ENCODE assay signal across 11 cellular contexts in the genomic region with DNA sequence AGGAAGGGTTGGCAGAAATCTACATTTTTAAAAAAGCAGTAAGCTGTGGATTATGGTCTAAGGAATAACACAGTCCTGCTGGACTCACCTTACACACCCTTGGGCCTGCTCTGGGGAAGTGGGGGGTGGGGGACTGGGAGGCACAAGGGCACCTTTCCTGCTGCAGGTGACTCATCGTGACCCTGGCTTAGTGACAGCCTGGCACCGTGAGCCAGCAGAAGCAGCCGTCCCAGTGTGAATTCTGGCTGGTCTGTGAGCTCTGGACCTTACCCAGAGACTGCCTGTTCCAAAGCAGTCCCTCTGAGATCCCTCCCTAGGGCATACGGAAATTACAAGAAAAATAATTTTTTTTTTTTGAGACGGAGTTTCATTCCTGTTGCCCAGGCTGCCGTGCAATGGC. TPM values are rescaled to one million over a fixed set of nuclear protein-coding genes. Genes with fewer than 3 reads are reported as not detected.
DNase-seq lines count a peak whose midpoint lies in the region; ATAC-seq and TF ChIP-seq lines count a peak whose summit lies in the region.
"Had no signal": no experiment of that assay in that cellular context is flagged by ENCODE, and none has a peak within 500 bp of the region (broad histone marks: within the 10 kb centered on the region; RNA-seq: fewer than 3 reads in every experiment).

No MANE protein-coding gene starts in this region.

- CTCF ChIA-PET in PC-9 (lab: Charles Lee) = no interaction called here
- CTCF ChIA-PET in naive thymus-derived CD4-positive, alpha-beta T cell (lab: Charles Lee) = interaction anchor here (1.3 kb wide), 1 partner anchor 95 kb away, joined by 3 read pairs; no protein-coding TSS in a partner anchor
- CTCF ChIA-PET in activated naive CD4-positive, alpha-beta T cell treated with anti-CD3 and anti-CD28 coated beads for 36 hours (lab: Charles Lee) = interaction anchor here (0.8 kb wide), 1 partner anchor 95 kb away, joined by 4 read pairs; no protein-coding TSS in a partner anchor

- H3K4me3 ChIP-seq in PC-9 (no peak overlapping the region), neuronal stem cell (ENCODE audit: low read length in 2 of 2) (no peak overlapping the region)
- H3K4me3 ChIP-seq in naive thymus-derived CD4-positive, alpha-beta T cell (ENCODE audit: low read length) = no peak overlapping the region
- H3K4me3 ChIP-seq: K562 had no signal

- H3K9ac ChIP-seq in neuronal stem cell (ENCODE audit: low read depth, low read length, poor library complexity) = no peak overlapping the region

- no peak overlapping the region for H4K91ac ChIP-seq in neuronal stem cell (ENCODE audit: low read depth, low read length, poor library complexity)

- H3K36me3 Mint-ChIP-seq in naive thymus-derived CD4-positive, alpha-beta T cell = peaks cover 0 to 11% (median 0%) of the 10 kb centered on the region in 5 donors
- peaks cover 2% of the 10 kb centered on the region for H3K36me3 Mint-ChIP-seq in activated naive CD4-positive, alpha-beta T cell treated with anti-CD3 and anti-CD28 coated beads for 36 hours (ENCODE audit: low read depth)

- H3K79me2 ChIP-seq in PC-9 (ENCODE audit: low read depth) = peaks cover 7% of the 10 kb centered on the region

- H3K27me3 ChIP-seq in PC-9 (ENCODE audit: insufficient read depth, low read depth) (no peaks in the 10 kb centered on the region), neuronal stem cell (ENCODE audit: control insufficient read depth in 3 of 3, insufficient read depth in 3 of 3, low read depth in 1 of 3, low read length in 3 of 3) (no peaks in the 10 kb centered on the region)
- H3K27me3 ChIP-seq in naive thymus-derived CD4-positive, alpha-beta T cell (ENCODE audit: control insufficient read depth in 2 of 2, insufficient read depth in 2 of 2, low read length in 2 of 2) = no peaks in the 10 kb centered on the region

- peaks cover 13% of the 10 kb centered on the region for H3K4me1 ChIP-seq in PC-9 (replicated peaks; ENCODE audit: insufficient read depth)
- H3K4me1 ChIP-seq in neuronal stem cell (ENCODE audit: control insufficient read depth in 2 of 2, insufficient read depth in 1 of 2, low read depth in 1 of 2, low read length in 2 of 2) = no peaks in the 10 kb centered on the region
- peaks cover 22 to 45% of the 10 kb centered on the region in 2 donors for H3K4me1 ChIP-seq in naive thymus-derived CD4-positive, alpha-beta T cell (ENCODE audit: control insufficient read depth in 2 of 2, insufficient read depth in 2 of 2, low read length in 2 of 2)

- H4K20me1 ChIP-seq in PC-9 (ENCODE audit: insufficient read depth) = no peaks in the 10 kb centered on the region

- BruUV-seq in PC-9 (replicated peaks; lab: Mats Ljungman, UMichigan) = no TSS peak

- no peaks in the 10 kb centered on the region for H3K9me2 ChIP-seq in PC-9 (ENCODE audit: insufficient read depth)

- H3K9me3 ChIP-seq in PC-9 (ENCODE audit: insufficient read depth, low read depth) (no peaks in the 10 kb centered on the region), neuronal stem cell (replicated peaks in 1 of 2; ENCODE audit: control insufficient read depth in 2 of 2, insufficient read depth in 1 of 2, low read depth in 1 of 2, low read length in 2 of 2) (peaks cover 0 to 3% of the 10 kb centered on the region in 2 donors)
- H3K9me3 ChIP-seq in naive thymus-derived CD4-positive, alpha-beta T cell (ENCODE audit: control insufficient read depth in 2 of 3, low read length in 3 of 3) = no peaks in the 10 kb centered on the region

- H3K4me1 Mint-ChIP-seq in naive thymus-derived CD4-positive, alpha-beta T cell = peaks cover 28 to 57% (median 43%) of the 10 kb centered on the region in 7 donors
- peaks cover 49% of the 10 kb centered on the region for H3K4me1 Mint-ChIP-seq in activated naive CD4-positive, alpha-beta T cell treated with anti-CD3 and anti-CD28 coated beads for 36 hours (ENCODE audit: low read depth)

- H2BK5ac ChIP-seq in neuronal stem cell (ENCODE audit: low read length) = peak overlapping the region; percentile 48

- H3K23ac ChIP-seq in neuronal stem cell (ENCODE audit: low read depth, low read length, poor library complexity) = no peak overlapping the region

- H2AK5ac ChIP-seq in neuronal stem cell (ENCODE audit: low read depth, low read length) = no peak overlapping the region

- H3K9me3 Mint-ChIP-seq in naive thymus-derived CD4-positive, alpha-beta T cell = no peaks in the 10 kb centered on the region
- H3K9me3 Mint-ChIP-seq in activated naive CD4-positive, alpha-beta T cell treated with anti-CD3 and anti-CD28 coated beads for 36 hours = peaks cover 5% of the 10 kb centered on the region
- H3K9me3 Mint-ChIP-seq: CD8-positive, alpha-beta T cell had no signal

- H3K27ac Mint-ChIP-seq in naive thymus-derived CD4-positive, alpha-beta T cell = peak overlapping the region in 1 of 9 donors; percentile 19
- no peak overlapping the region for H3K27ac Mint-ChIP-seq in activated naive CD4-positive, alpha-beta T cell treated with anti-CD3 and anti-CD28 coated beads for 36 hours
- H3K27ac Mint-ChIP-seq: CD8-positive, alpha-beta T cell had no signal

- H3K18ac ChIP-seq in neuronal stem cell (ENCODE audit: low read length) = no peak overlapping the region

- H3K4me2 ChIP-seq in PC-9 (peak overlapping the region; percentile 43), neuronal stem cell (ENCODE audit: insufficient read depth, low read length, poor library complexity, severe bottlenecking) (no peak overlapping the region)

- no CpG with 5 or more reads among the region's 6 CpGs for WGBS in neuronal stem cell (ENCODE audit: extremely low coverage in 2 of 2, insufficient read length in 2 of 2, insufficient replicate concordance in 1 of 2), 2 donors

- TF ChIP-seq CTCF in C4-2B (conservative IDR thresholded peaks at IDR 0.05) (no peak), PC-9 (conservative IDR thresholded peaks at IDR 0.05) (no peak)

- POLR2A ChIA-PET in PC-9 (lab: Charles Lee; ENCODE audit: unreplicated experiment) = interaction anchor here (0.5 to 0.6 kb wide), 3 partner anchors 24 to 820 kb away, joined by 3 to 5 read pairs (median 3); no protein-coding TSS in a partner anchor
- POLR2A ChIA-PET in naive thymus-derived CD4-positive, alpha-beta T cell (lab: Charles Lee) = interaction anchor here (0.6 to 2.0 kb wide), 2 partner anchors 27 to 195 kb away, joined by 3 to 5 read pairs; no protein-coding TSS in a partner anchor

- DNase-seq in PC-9 (peak; percentile 72 to 82), fibroblast of gingiva (ENCODE audit: low read depth) (peak; percentile 58), neuronal stem cell (ENCODE audit: low spot score) (no peak), foreskin melanocyte (no peak)
- no peak for DNase-seq in naive thymus-derived CD4-positive, alpha-beta T cell
- DNase-seq in activated naive CD4-positive, alpha-beta T cell treated with anti-CD3 and anti-CD28 coated beads for 36 hours = no peak

- H3K36me3 ChIP-seq in PC-9 (ENCODE audit: low read depth) (no peaks in the 10 kb centered on the region), neuronal stem cell (replicated peaks in 1 of 2; ENCODE audit: control insufficient read depth in 2 of 2, insufficient read depth in 2 of 2, low read length in 2 of 2) (peaks cover 5 to 9% of the 10 kb centered on the region in 2 donors)
- peaks cover 0 to 7% (median 0%) of the 10 kb centered on the region in 3 experiments for H3K36me3 ChIP-seq in naive thymus-derived CD4-positive, alpha-beta T cell (ENCODE audit: control insufficient read depth in 2 of 3, insufficient read depth in 3 of 3, low read length in 3 of 3)

- no peak overlapping the region for H2BK120ac ChIP-seq in neuronal stem cell (ENCODE audit: low read depth, low read length)

- peak overlapping the region in 1 of 10 donors; percentile 53 for H3K4me3 Mint-ChIP-seq in naive thymus-derived CD4-positive, alpha-beta T cell
- H3K4me3 Mint-ChIP-seq in activated naive CD4-positive, alpha-beta T cell treated with anti-CD3 and anti-CD28 coated beads for 36 hours = no peak overlapping the region
- H3K4me3 Mint-ChIP-seq: CD8-positive, alpha-beta T cell; WTC11 had no signal

- H3K79me1 ChIP-seq in neuronal stem cell (ENCODE audit: low read depth, low read length) = peaks cover 7% of the 10 kb centered on the region

- no peak overlapping the region for H4K8ac ChIP-seq in neuronal stem cell (ENCODE audit: low read depth, low read length)

- peaks cover 0 to 40% (median 4%) of the 10 kb centered on the region in 5 donors for H3K27me3 Mint-ChIP-seq in naive thymus-derived CD4-positive, alpha-beta T cell
- peaks cover 12% of the 10 kb centered on the region for H3K27me3 Mint-ChIP-seq in activated naive CD4-positive, alpha-beta T cell treated with anti-CD3 and anti-CD28 coated beads for 36 hours (ENCODE audit: low read depth)

- no peak overlapping the region for H2BK15ac ChIP-seq in neuronal stem cell (ENCODE audit: low read length)

- ATAC-seq in naive thymus-derived CD4-positive, alpha-beta T cell = no peak
- no peak for ATAC-seq in HG02840 (IDR thresholded peaks at IDR 0.05; ENCODE audit: low FRiP score, unreplicated experiment)
- ATAC-seq: CD8-positive, alpha-beta T cell; K562; WTC11 had no signal

- H3K27ac ChIP-seq in C4-2B = peak overlapping the region; percentile 57
- peak overlapping the region; percentile 14; the same call in 1 of the 2 replicates for H3K27ac ChIP-seq in PC-9
- H3K27ac ChIP-seq in neuronal stem cell (replicated peaks; ENCODE audit: low read length) = no peak overlapping the region
- no peak overlapping the region for H3K27ac ChIP-seq in naive thymus-derived CD4-positive, alpha-beta T cell (ENCODE audit: low read depth, low read length)

- H2AFZ ChIP-seq in PC-9 (no peak overlapping the region), neuronal stem cell (ENCODE audit: low read length) (no peak overlapping the region)

- H3K14ac ChIP-seq in neuronal stem cell (ENCODE audit: low read length) = no peak overlapping the region

- H3F3A ChIP-seq in PC-9 (ENCODE audit: insufficient read depth, low read depth) = peaks cover 46% of the 10 kb centered on the region; the same call in 1 of the 2 replicates

- no peak overlapping the region for H3K4ac ChIP-seq in neuronal stem cell (ENCODE audit: low read length)

- intact Hi-C loops in PC-9 (cut with micrococcal nuclease; ENCODE audit: unreplicated experiment) = no loop called here
- intact Hi-C loops in naive thymus-derived CD4-positive, alpha-beta T cell (cut with micrococcal nuclease) = no loop called here
- intact Hi-C loops in activated naive CD4-positive, alpha-beta T cell treated with anti-CD3 and anti-CD28 coated beads for 36 hours (cut with micrococcal nuclease) = no loop called here

- no peak overlapping the region for H2BK12ac ChIP-seq in neuronal stem cell (ENCODE audit: low read length)

RNA-seq across cellular contexts. Expression of a gene that starts 4.2 kb away (rescaled TPM):
- total RNA-seq in PC-9 (2021) = 57.1 and 57.9 TPM in 2 replicates
- polyA plus RNA-seq in neuronal stem cell (2013, experiment 1 of 2) = 30.8 TPM
- 32.4 TPM for polyA plus RNA-seq in neuronal stem cell (2013, experiment 2 of 2)
- total RNA-seq in naive thymus-derived CD4-positive, alpha-beta T cell = 10 to 100 TPM; 16.9 to 29.0 (median 20.9) TPM
- polyA plus RNA-seq in naive thymus-derived CD4-positive, alpha-beta T cell = 10 to 100 TPM; 20.0 to 24.3 TPM
- total RNA-seq in activated naive CD4-positive, alpha-beta T cell treated with anti-CD3 and anti-CD28 coated beads for 36 hours = 10 to 100 TPM; 10.6 to 14.1 TPM

RNA-seq across cellular contexts. Expression of a gene that starts 32.3 kb away (rescaled TPM):
- 237 and 261 TPM in 2 replicates for total RNA-seq in PC-9 (2021)
- polyA plus RNA-seq in neuronal stem cell (2013, experiment 1 of 2) = 42.3 TPM
- polyA plus RNA-seq in neuronal stem cell (2013, experiment 2 of 2) = 42.0 TPM
- 10 to 100 TPM; 10.3 to 37.0 (median 23.6) TPM for total RNA-seq in naive thymus-derived CD4-positive, alpha-beta T cell
- 1 to 10 TPM; 4.4 to 4.7 TPM for polyA plus RNA-seq in naive thymus-derived CD4-positive, alpha-beta T cell
- total RNA-seq in activated naive CD4-positive, alpha-beta T cell treated with anti-CD3 and anti-CD28 coated beads for 36 hours = 10 to 100 TPM; 14.6 to 14.7 TPM

RNA-seq across cellular contexts. Expression of a gene that starts 56.2 kb away (rescaled TPM):
- total RNA-seq in PC-9 (2021) = 41.9 and 42.9 TPM in 2 replicates
- polyA plus RNA-seq in neuronal stem cell (2013, experiment 1 of 2) = 11.1 TPM
- polyA plus RNA-seq in neuronal stem cell (2013, experiment 2 of 2) = 10.1 TPM
- 100 to 1,000 TPM in 2 of 5 experiments, 10 to 100 TPM in 3; 50.5 to 184 (median 84.2) TPM for total RNA-seq in naive thymus-derived CD4-positive, alpha-beta T cell
- 10 to 100 TPM; 72.9 to 84.3 TPM for polyA plus RNA-seq in naive thymus-derived CD4-positive, alpha-beta T cell
- total RNA-seq in activated naive CD4-positive, alpha-beta T cell treated with anti-CD3 and anti-CD28 coated beads for 36 hours = 10 to 100 TPM; 17.1 to 18.2 TPM

Comparison
In these comparisons a context has a peak if more than half of its experiments do, and no peak if none do; other contexts are left out.
1. H3K27ac ChIP-seq: peak in C4-2B (single experiment) and PC-9 (single experiment); none in neuronal stem cell (single experiment) and naive thymus-derived CD4-positive, alpha-beta T cell (single experiment).
2. DNase-seq: peak in PC-9 (2 of 2) and fibroblast of gingiva (single experiment); none in neuronal stem cell (single experiment), naive thymus-derived CD4-positive, alpha-beta T cell (0 of 9), activated naive CD4-positive, alpha-beta T cell treated with anti-CD3 and anti-CD28 coated beads for 36 hours (single experiment) and foreskin melanocyte (single experiment).